In the genomic region with DNA sequence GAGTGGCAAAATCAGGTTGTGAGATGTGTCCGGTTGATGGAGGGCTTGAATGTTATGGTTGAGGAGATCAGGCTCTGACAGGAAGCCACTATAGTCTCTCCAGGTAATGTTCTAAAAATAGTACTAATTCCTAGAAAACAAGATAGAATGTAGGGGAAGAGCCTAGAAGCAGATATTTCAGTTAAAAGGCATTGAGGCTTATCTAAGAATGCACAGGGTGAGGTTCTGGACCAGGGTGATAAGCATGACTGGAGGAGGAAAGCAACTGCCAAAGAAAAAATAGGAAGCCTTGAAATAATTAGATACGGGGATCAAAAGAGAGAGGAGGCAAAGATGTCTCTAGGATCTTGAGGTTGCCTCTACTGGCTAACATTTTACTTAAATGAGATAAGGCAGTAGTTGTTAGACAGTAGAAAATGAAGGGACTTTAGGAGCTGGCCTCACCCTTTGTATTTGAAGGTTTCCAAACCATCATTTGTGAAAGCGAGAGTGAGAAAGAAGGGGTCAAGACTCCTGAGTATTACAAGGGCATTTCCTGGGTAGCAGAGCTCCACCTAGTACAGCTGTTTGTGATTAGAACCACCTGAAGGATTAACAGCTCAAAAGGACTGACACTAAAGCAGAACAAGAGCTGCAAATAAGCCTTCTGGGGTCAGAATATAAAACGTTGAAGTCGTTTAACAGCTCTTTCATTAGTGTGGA, we compare ENCODE assay signal across 1 cellular context.
A peak's percentile ranks its signal among the peaks of the same experiment; 100 is the strongest.
TF ChIP-seq lines count a peak whose summit lies in the region.

No MANE protein-coding gene starts in this region.

TF ChIP-seq in K562, 482 proteins besides CTCF, POLR2A, EP300 and RAD21 (continued from another document and continues in another):
- TF ChIP-seq, protein P1, sequence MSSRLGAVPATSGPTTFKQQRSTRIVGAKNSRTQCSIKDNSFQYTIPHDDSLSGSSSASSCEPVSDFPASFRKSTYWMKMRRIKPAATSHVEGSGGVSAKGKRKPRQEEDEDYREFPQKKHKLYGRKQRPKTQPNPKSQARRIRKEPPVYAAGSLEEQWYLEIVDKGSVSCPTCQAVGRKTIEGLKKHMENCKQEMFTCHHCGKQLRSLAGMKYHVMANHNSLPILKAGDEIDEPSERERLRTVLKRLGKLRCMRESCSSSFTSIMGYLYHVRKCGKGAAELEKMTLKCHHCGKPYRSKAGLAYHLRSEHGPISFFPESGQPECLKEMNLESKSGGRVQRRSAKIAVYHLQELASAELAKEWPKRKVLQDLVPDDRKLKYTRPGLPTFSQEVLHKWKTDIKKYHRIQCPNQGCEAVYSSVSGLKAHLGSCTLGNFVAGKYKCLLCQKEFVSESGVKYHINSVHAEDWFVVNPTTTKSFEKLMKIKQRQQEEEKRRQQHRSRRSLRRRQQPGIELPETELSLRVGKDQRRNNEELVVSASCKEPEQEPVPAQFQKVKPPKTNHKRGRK (tag; IDR thresholded peaks at IDR 0.05): no peak
- TF ChIP-seq, protein P2, sequence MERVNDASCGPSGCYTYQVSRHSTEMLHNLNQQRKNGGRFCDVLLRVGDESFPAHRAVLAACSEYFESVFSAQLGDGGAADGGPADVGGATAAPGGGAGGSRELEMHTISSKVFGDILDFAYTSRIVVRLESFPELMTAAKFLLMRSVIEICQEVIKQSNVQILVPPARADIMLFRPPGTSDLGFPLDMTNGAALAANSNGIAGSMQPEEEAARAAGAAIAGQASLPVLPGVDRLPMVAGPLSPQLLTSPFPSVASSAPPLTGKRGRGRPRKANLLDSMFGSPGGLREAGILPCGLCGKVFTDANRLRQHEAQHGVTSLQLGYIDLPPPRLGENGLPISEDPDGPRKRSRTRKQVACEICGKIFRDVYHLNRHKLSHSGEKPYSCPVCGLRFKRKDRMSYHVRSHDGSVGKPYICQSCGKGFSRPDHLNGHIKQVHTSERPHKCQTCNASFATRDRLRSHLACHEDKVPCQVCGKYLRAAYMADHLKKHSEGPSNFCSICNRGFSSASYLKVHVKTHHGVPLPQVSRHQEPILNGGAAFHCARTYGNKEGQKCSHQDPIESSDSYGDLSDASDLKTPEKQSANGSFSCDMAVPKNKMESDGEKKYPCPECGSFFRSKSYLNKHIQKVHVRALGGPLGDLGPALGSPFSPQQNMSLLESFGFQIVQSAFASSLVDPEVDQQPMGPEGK (CRISPR knock-in tag; IDR thresholded peaks at IDR 0.05; ENCODE audit: borderline replicate concordance): no peak
- TF ChIP-seq HNRNPLL (IDR thresholded peaks at IDR 0.05; ENCODE audit: low read depth, low read length, poor library complexity, severe bottlenecking) (no peak), NBN (IDR thresholded peaks at IDR 0.05; ENCODE audit: low read depth) (peak; percentile 99), SMAD3 (CRISPR knock-in tag; conservative IDR thresholded peaks at IDR 0.05) (peak; percentile 89; the same call in 1 of the 2 replicates), RBFOX2 (IDR thresholded peaks at IDR 0.05; ENCODE audit: low read depth, low read length) (peak; percentile 53), MYNN (IDR thresholded peaks at IDR 0.05) (no peak; the same call in 1 of the 2 replicates), MYNN (CRISPR knock-in tag; IDR thresholded peaks at IDR 0.05) (no peak), MEF2D (tag; conservative IDR thresholded peaks at IDR 0.05; ENCODE audit: low read depth) (peak; percentile 100), ETV6 (IDR thresholded peaks at IDR 0.05; ENCODE audit: borderline replicate concordance in 1 of 2, low read depth in 2 of 2, low read length in 1 of 2) (peak in 1 of 2 experiments; percentile 85; a peak in 2 of 4 replicates), ETV6 (CRISPR knock-in tag; IDR thresholded peaks at IDR 0.05; ENCODE audit: borderline replicate concordance) (no peak), COPS2 (conservative IDR thresholded peaks at IDR 0.05) (no peak), ZNF263 (CRISPR knock-in tag; IDR thresholded peaks at IDR 0.05; ENCODE audit: borderline replicate concordance) (no peak), TCF3 (CRISPR knock-in tag; IDR thresholded peaks at IDR 0.05) (peak; percentile 99), LEF1 (IDR thresholded peaks at IDR 0.05) (peak; percentile 99), ZNF79 (CRISPR knock-in tag; IDR thresholded peaks at IDR 0.05; ENCODE audit: low read depth) (no peak), MEIS2 (IDR thresholded peaks at IDR 0.05; ENCODE audit: partially characterized antibody) (peak; percentile 87), ARID2 (IDR thresholded peaks at IDR 0.05) (no peak), NCOA4 (IDR thresholded peaks at IDR 0.05; ENCODE audit: partially characterized antibody) (peak; percentile 82), TCF7 (IDR thresholded peaks at IDR 0.05; ENCODE audit: borderline replicate concordance) (peak; percentile 98), SMARCB1 (IDR thresholded peaks at IDR 0.05; ENCODE audit: insufficient read length, low read depth) (peak; percentile 95), SAFB (IDR thresholded peaks at IDR 0.05; ENCODE audit: borderline replicate concordance, low read depth, low read length) (no peak), ARHGAP35 (IDR thresholded peaks at IDR 0.05; ENCODE audit: partially characterized antibody) (no peak), GABPA (tag; conservative IDR thresholded peaks at IDR 0.05; ENCODE audit: low read depth) (peak; percentile 55), FOSL1 (tag; conservative IDR thresholded peaks at IDR 0.05) (peak; percentile 89), POLR3G (IDR thresholded peaks at IDR 0.05; ENCODE audit: extremely low read depth, insufficient read length, insufficient replicate concordance) (no peak), DNMT1 (IDR thresholded peaks at IDR 0.05) (0 out of 2 replicates have a peak, but pooled peaks have one; percentile 33), BRD9 (IDR thresholded peaks at IDR 0.05; ENCODE audit: low read depth, partially characterized antibody) (peak; percentile 84)
- TF ChIP-seq, protein P3, sequence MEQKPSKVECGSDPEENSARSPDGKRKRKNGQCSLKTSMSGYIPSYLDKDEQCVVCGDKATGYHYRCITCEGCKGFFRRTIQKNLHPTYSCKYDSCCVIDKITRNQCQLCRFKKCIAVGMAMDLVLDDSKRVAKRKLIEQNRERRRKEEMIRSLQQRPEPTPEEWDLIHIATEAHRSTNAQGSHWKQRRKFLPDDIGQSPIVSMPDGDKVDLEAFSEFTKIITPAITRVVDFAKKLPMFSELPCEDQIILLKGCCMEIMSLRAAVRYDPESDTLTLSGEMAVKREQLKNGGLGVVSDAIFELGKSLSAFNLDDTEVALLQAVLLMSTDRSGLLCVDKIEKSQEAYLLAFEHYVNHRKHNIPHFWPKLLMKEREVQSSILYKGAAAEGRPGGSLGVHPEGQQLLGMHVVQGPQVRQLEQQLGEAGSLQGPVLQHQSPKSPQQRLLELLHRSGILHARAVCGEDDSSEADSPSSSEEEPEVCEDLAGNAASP (IDR thresholded peaks at IDR 0.05): no peak
- TF ChIP-seq, protein P4, sequence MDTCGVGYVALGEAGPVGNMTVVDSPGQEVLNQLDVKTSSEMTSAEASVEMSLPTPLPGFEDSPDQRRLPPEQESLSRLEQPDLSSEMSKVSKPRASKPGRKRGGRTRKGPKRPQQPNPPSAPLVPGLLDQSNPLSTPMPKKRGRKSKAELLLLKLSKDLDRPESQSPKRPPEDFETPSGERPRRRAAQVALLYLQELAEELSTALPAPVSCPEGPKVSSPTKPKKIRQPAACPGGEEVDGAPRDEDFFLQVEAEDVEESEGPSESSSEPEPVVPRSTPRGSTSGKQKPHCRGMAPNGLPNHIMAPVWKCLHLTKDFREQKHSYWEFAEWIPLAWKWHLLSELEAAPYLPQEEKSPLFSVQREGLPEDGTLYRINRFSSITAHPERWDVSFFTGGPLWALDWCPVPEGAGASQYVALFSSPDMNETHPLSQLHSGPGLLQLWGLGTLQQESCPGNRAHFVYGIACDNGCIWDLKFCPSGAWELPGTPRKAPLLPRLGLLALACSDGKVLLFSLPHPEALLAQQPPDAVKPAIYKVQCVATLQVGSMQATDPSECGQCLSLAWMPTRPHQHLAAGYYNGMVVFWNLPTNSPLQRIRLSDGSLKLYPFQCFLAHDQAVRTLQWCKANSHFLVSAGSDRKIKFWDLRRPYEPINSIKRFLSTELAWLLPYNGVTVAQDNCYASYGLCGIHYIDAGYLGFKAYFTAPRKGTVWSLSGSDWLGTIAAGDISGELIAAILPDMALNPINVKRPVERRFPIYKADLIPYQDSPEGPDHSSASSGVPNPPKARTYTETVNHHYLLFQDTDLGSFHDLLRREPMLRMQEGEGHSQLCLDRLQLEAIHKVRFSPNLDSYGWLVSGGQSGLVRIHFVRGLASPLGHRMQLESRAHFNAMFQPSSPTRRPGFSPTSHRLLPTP (IDR thresholded peaks at IDR 0.05; ENCODE audit: borderline replicate concordance, extremely low read depth, insufficient read length): no peak
- TF ChIP-seq, protein P5, sequence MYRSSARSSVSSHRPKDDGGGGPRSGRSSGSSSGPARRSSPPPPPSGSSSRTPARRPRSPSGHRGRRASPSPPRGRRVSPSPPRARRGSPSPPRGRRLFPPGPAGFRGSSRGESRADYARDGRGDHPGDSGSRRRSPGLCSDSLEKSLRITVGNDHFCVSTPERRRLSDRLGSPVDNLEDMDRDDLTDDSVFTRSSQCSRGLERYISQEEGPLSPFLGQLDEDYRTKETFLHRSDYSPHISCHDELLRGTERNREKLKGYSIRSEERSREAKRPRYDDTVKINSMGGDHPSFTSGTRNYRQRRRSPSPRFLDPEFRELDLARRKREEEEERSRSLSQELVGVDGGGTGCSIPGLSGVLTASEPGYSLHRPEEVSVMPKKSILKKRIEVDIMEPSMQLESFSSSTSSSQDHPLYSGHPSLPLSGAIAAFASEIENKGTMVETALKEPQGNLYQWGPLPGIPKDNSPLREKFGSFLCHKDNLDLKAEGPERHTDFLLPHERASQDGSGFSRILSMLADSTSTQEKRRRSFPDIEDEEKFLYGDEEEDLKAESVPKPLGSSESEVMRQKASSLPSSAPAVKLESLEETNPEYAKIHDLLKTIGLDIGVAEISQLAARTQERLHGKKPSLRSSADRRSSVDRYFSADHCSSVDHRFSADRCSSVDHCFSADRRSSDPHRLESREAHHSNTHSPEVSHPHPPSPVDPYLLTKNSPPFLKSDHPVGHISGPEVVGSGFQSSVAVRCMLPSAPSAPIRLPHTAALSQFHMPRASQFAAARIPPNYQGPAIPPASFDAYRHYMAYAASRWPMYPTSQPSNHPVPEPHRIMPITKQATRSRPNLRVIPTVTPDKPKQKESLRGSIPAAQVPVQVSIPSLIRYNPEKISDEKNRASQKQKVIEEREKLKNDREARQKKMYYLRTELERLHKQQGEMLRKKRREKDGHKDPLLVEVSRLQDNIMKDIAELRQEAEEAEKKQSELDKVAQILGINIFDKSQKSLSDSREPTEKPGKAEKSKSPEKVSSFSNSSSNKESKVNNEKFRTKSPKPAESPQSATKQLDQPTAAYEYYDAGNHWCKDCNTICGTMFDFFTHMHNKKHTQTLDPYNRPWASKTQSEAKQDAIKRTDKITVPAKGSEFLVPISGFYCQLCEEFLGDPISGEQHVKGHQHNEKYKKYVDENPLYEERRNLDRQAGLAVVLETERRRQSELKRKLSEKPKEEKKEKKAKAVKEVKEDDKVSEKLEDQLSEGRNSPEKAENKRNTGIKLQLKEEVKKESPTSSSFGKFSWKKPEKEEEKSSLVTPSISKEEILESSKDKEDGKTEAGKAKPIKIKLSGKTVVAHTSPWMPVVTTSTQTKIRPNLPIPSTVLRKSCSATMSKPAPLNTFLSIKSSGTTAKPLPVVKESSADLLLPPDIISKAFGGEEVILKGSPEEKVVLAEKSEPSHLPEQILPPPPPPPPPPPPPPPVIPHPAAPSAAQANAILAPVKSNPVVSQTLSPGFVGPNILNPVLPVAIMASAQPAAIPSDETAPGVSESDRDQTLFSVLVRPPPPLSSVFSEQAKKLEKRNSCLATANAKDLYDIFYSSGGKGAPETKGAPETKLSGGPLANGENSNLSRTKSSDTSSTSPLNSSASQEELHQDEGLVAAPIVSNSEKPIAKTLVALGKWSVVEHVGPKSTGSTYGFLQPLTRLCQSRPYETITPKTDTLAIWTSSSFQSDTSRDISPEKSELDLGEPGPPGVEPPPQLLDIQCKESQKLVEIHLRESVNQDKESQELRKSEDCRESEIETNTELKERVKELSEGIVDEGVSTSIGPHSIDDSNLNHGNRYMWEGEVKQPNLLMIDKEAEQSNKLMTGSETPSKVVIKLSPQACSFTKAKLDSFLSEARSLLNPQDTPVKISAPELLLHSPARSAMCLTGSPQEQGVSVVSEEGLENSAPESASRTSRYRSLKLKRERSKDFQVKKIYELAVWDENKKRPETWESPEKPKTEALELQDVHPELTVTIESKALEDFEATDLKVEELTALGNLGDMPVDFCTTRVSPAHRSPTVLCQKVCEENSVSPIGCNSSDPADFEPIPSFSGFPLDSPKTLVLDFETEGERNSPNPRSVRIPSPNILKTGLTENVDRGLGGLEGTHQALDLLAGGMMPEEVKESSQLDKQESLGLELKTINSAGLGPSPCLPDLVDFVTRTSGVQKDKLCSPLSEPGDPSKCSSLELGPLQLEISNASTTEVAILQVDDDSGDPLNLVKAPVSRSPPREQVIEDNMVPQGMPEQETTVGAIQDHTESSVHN (IDR thresholded peaks at IDR 0.05; ENCODE audit: borderline replicate concordance in 1 of 2, low read depth in 1 of 2): 0 out of 4 replicates have a peak, but pooled peaks of 1 of the 2 experiments have one; percentile 54
- TF ChIP-seq, protein P6, sequence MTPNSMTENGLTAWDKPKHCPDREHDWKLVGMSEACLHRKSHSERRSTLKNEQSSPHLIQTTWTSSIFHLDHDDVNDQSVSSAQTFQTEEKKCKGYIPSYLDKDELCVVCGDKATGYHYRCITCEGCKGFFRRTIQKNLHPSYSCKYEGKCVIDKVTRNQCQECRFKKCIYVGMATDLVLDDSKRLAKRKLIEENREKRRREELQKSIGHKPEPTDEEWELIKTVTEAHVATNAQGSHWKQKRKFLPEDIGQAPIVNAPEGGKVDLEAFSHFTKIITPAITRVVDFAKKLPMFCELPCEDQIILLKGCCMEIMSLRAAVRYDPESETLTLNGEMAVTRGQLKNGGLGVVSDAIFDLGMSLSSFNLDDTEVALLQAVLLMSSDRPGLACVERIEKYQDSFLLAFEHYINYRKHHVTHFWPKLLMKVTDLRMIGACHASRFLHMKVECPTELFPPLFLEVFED (CRISPR knock-in tag; conservative IDR thresholded peaks at IDR 0.05): peak; percentile 90; the same call in 1 of the 2 replicates
- TF ChIP-seq, protein P7, sequence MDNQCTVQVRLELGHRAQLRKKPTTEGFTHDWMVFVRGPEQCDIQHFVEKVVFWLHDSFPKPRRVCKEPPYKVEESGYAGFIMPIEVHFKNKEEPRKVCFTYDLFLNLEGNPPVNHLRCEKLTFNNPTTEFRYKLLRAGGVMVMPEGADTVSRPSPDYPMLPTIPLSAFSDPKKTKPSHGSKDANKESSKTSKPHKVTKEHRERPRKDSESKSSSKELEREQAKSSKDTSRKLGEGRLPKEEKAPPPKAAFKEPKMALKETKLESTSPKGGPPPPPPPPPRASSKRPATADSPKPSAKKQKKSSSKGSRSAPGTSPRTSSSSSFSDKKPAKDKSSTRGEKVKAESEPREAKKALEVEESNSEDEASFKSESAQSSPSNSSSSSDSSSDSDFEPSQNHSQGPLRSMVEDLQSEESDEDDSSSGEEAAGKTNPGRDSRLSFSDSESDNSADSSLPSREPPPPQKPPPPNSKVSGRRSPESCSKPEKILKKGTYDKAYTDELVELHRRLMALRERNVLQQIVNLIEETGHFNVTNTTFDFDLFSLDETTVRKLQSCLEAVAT (IDR thresholded peaks at IDR 0.05): peak in 1 of 2 experiments; percentile 45; a peak in 2 of 4 replicates
- TF ChIP-seq, protein P8, sequence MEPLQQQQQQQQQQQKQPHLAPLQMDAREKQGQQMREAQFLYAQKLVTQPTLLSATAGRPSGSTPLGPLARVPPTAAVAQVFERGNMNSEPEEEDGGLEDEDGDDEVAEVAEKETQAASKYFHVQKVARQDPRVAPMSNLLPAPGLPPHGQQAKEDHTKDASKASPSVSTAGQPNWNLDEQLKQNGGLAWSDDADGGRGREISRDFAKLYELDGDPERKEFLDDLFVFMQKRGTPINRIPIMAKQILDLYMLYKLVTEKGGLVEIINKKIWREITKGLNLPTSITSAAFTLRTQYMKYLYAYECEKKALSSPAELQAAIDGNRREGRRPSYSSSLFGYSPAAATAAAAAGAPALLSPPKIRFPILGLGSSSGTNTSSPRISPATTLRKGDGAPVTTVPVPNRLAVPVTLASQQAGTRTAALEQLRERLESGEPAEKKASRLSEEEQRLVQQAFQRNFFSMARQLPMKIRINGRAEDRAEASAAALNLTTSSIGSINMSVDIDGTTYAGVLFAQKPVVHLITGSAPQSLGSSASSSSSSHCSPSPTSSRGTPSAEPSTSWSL (CRISPR knock-in tag; IDR thresholded peaks at IDR 0.05; ENCODE audit: borderline replicate concordance): no peak
